ENCODE assay signal across 28 cellular contexts in genomic region chr2:34031097-34031496, GRCh38.
A peak's percentile ranks its signal among the peaks of the same experiment; 100 is the strongest.
DNase-seq lines count a peak whose midpoint lies in the region; ATAC-seq and TF ChIP-seq lines count a peak whose summit lies in the region.
"Had no signal": no experiment of that assay in that cellular context is flagged by ENCODE, and none has a peak within 500 bp of the region (broad histone marks: within the 10 kb centered on the region; RNA-seq: fewer than 3 reads in every experiment).

No MANE protein-coding gene starts in this region.

- CTCF ChIA-PET in HEK293T (lab: Yijun Ruan, JAX): no interaction called here

- WGBS in prostate gland: 21% methylated on average over 1 of the region's 1 CpG

- H3K27me3 ChIP-seq in adipocyte (replicated peaks; ENCODE audit: control insufficient read depth, insufficient read depth, low read length) (no peaks in the 10 kb centered on the region), prostate gland (replicated peaks; ENCODE audit: insufficient read depth) (no peaks in the 10 kb centered on the region)
- H3K27me3 ChIP-seq: foreskin keratinocyte, Peyer's patch had no signal

- no peak overlapping the region for H3K4me3 ChIP-seq in adipocyte (ENCODE audit: low read length)
- H3K4me3 ChIP-seq in prostate gland: no peak overlapping the region
- H3K4me3 ChIP-seq: GM23248, Peyer's patch had no signal

- POLR2A ChIA-PET in HEK293T (lab: Yijun Ruan, JAX): no interaction called here

- H3K4me1 ChIP-seq in adipocyte (ENCODE audit: control insufficient read depth, insufficient read depth, low read length): no peaks in the 10 kb centered on the region
- H3K4me1 ChIP-seq in prostate gland (replicated peaks): no peaks in the 10 kb centered on the region
- H3K4me1 ChIP-seq: foreskin keratinocyte, Peyer's patch had no signal

- no peak for TF ChIP-seq CTCF in prostate gland (IDR thresholded peaks at IDR 0.05)

- TF ChIP-seq POLR2A in prostate gland (IDR thresholded peaks at IDR 0.05): no peak

- peak; percentile 2 for DNase-seq in H4 (ENCODE audit: low spot score)
- DNase-seq in adipocyte (ENCODE audit: low read depth): peak; percentile 54
- DNase-seq in left ventricle myocardium superior: no peak
- peak; percentile 8 for DNase-seq in pons (ENCODE audit: low spot score)
- no peak for DNase-seq in prostate gland (ENCODE audit: low spot score)
- no peak for DNase-seq in ACHN
- DNase-seq in HEK293T (ENCODE audit: extremely low spot score): no peak
- no peak for DNase-seq in SK-N-DZ (ENCODE audit: low spot score)
- DNase-seq: activated CD4-positive, alpha-beta T cell treated with anti-CD3 and anti-CD28 coated beads, Interleukin-2, amount 50 U/mL, for 4 hours; activated CD8-positive, alpha-beta memory T cell treated with anti-CD3 and anti-CD28 coated beads, Interleukin-2, amount 10 ng/mL, durations not matched to agents 7 days and 5 days; activated gamma-delta T cell treated with Interleukin-2 at 50 U/mL for 16 hours; activated naive CD8-positive, alpha-beta T cell treated with anti-CD3 and anti-CD28 coated beads, Interleukin-2, amount 10 ng/mL, durations not matched to agents 7 days and 5 days; activated T-cell treated with anti-CD3 and anti-CD28 coated beads, Interleukin-2, amount 50 U/mL, for 4 hours; dermis blood vessel endothelial cell; foreskin keratinocyte; GM23248; hippocampal formation; Kasumi-1; left cardiac atrium; mammary epithelial cell; NCI-H2107; NCI-H345; NCI-H774; Peyer's patch had no signal

- intact Hi-C loops in left ventricle myocardium superior (cut with micrococcal nuclease) (no loop called here), prostate gland (cut with DNase I) (no loop called here)

- H3K27ac ChIP-seq in prostate gland: no peak overlapping the region
- H3K27ac ChIP-seq: foreskin keratinocyte, GM23248, Peyer's patch had no signal

- H3K9ac ChIP-seq in adipocyte (ENCODE audit: low read length): no peak overlapping the region
- H3K9ac ChIP-seq: GM23248 had no signal

- peak; percentile 91 for ATAC-seq in left ventricle myocardium superior
- ATAC-seq: activated CD4-positive, CD25-positive, alpha-beta regulatory T cell treated with anti-CD3 and anti-CD28 coated beads, Interleukin-2, amount 50 U/mL, for 24 hours; activated CD8-positive, alpha-beta memory T cell treated with anti-CD3 and anti-CD28 coated beads, Interleukin-2, amount 10 ng/mL, durations not matched to agents 7 days and 5 days; activated T-cell treated with anti-CD3 and anti-CD28 coated beads, Interleukin-2, amount 50 U/mL, for 4 hours; esophagus mucosa; foreskin keratinocyte; SK-N-SH treated with all-trans-retinoic acid at 6 μM for 48 hours; stimulated activated effector memory CD8-positive, alpha-beta T cell treated with anti-CD3 and anti-CD28 coated beads, Interleukin-12 subunit alpha, Interleukin-12 subunit beta, amount 100 ng/mL, for 72 hours had no signal

- H3K36me3 ChIP-seq in adipocyte (ENCODE audit: control insufficient read depth, insufficient read depth, low read length, severe bottlenecking): no peaks in the 10 kb centered on the region
- no peaks in the 10 kb centered on the region for H3K36me3 ChIP-seq in prostate gland
- H3K36me3 ChIP-seq: Peyer's patch had no signal

- in situ Hi-C loops in ACHN (cut with HindIII; ENCODE audit: low pct_ligation_motif_present, low pct_unique_long_range_greater_than_20kb, low sequenced_read_pairs): no loop called here

- H3K9me3 ChIP-seq in adipocyte (ENCODE audit: control insufficient read depth, low read length) (no peaks in the 10 kb centered on the region), prostate gland (no peaks in the 10 kb centered on the region)
- H3K9me3 ChIP-seq: Peyer's patch had no signal

TF ChIP-seq in HEK293T, 16 proteins besides CTCF, POLR2A, EP300 and RAD21:
- TF ChIP-seq L3MBTL2 (conservative IDR thresholded peaks at IDR 0.05) (no peak), FOXM1 (IDR thresholded peaks at IDR 0.05; ENCODE audit: borderline replicate concordance) (no peak), ELF4 (IDR thresholded peaks at IDR 0.05) (no peak), FOXA1 (IDR thresholded peaks at IDR 0.05) (no peak), BHLHE40 (IDR thresholded peaks at IDR 0.05; ENCODE audit: borderline replicate concordance) (no peak)

Comparison
In these comparisons a context has a peak if more than half of its experiments do, and no peak if none do; other contexts are left out.
1. DNase-seq: peak in H4 (single experiment), adipocyte (single experiment) and pons (single experiment); none in left ventricle myocardium superior (single experiment), prostate gland (single experiment), ACHN (single experiment), HEK293T (single experiment) and SK-N-DZ (single experiment).